ENCODE assay signal across 1 cellular context in the genomic region with DNA sequence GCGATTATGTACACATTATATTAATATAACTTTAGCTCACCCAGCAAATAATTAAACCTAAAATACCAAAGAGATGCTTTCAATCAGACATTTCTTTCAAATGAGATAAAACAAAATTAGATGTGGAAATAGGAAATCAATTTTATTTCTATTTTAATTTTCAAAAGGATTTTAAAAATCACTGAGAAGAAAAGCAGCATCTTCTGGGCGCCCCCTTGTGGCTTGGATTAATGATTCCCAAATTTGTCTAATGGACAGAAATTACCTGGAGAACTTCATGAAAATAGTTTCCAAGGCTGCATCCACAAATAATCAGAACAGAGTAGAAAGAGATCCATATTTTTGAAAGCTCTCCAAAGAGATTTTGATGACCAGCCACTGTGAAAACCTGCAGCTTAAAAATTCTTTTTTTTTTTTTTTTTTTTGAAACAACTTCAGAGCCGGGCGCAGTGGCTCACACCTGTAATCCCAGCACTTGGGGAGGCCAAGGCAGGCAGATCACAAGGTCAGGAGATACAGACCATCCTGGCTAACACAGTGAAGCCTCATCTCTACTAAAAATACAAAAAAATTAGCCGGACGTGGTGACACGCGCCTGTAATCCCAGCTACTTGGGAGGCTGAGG.
TF ChIP-seq lines count a peak whose summit lies in the region.

No MANE protein-coding gene starts in this region.

TF ChIP-seq in H1, 55 proteins besides CTCF, POLR2A, EP300 and RAD21 (continued from another document):
- TF ChIP-seq SIN3A (conservative IDR thresholded peaks at IDR 0.05 in 1 of 2, IDR thresholded peaks at IDR 0.05 in 1 of 2; ENCODE audit: low read depth in 1 of 2, low read length in 2 of 2) (no peak), BRCA1 (IDR thresholded peaks at IDR 0.05; ENCODE audit: low read depth, low read length) (no peak), RXRA (IDR thresholded peaks at IDR 0.05; ENCODE audit: insufficient read depth, low read depth, low read length) (no peak), JUN (IDR thresholded peaks at IDR 0.05; ENCODE audit: low read depth, low read length) (no peak), BCL11A (IDR thresholded peaks at IDR 0.05; ENCODE audit: low read depth in 2 of 2, low read length in 2 of 2) (no peak), HDAC2 (IDR thresholded peaks at IDR 0.05; ENCODE audit: borderline replicate concordance in 1 of 2, low read depth in 2 of 2, low read length in 2 of 2) (no peak), POU5F1 (IDR thresholded peaks at IDR 0.05; ENCODE audit: low read depth, low read length) (no peak), EZH2 (IDR thresholded peaks at IDR 0.05; ENCODE audit: low read depth, low read length, severe bottlenecking) (no peak), SP1 (IDR thresholded peaks at IDR 0.05; ENCODE audit: low read depth, low read length) (no peak)
- TF ChIP-seq, protein P1, sequence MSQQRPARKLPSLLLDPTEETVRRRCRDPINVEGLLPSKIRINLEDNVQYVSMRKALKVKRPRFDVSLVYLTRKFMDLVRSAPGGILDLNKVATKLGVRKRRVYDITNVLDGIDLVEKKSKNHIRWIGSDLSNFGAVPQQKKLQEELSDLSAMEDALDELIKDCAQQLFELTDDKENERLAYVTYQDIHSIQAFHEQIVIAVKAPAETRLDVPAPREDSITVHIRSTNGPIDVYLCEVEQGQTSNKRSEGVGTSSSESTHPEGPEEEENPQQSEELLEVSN (IDR thresholded peaks at IDR 0.05): no peak
- TF ChIP-seq, protein P2, sequence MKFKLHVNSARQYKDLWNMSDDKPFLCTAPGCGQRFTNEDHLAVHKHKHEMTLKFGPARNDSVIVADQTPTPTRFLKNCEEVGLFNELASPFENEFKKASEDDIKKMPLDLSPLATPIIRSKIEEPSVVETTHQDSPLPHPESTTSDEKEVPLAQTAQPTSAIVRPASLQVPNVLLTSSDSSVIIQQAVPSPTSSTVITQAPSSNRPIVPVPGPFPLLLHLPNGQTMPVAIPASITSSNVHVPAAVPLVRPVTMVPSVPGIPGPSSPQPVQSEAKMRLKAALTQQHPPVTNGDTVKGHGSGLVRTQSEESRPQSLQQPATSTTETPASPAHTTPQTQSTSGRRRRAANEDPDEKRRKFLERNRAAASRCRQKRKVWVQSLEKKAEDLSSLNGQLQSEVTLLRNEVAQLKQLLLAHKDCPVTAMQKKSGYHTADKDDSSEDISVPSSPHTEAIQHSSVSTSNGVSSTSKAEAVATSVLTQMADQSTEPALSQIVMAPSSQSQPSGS (IDR thresholded peaks at IDR 0.05; ENCODE audit: low read length): no peak
TF ChIP-seq in H1: peak in this region for 0.
